In genomic region chr18:70491734-70492348, GRCh38 we compare ENCODE assay signal across 8 cellular contexts.
A peak's percentile ranks its signal among the peaks of the same experiment; 100 is the strongest.
DNase-seq lines count a peak whose midpoint lies in the region; ATAC-seq and TF ChIP-seq lines count a peak whose summit lies in the region.

No MANE protein-coding gene starts in this region.

- peak; percentile 91 for TF ChIP-seq CTCF in RWPE1 (conservative IDR thresholded peaks at IDR 0.05; ENCODE audit: low read depth)
- TF ChIP-seq CTCF in right atrium auricular region (IDR thresholded peaks at IDR 0.05): peak; percentile 59 to 79

- H3K27ac ChIP-seq in RWPE1 (no peak overlapping the region), right atrium auricular region (no peak overlapping the region)

- H3K27ac Mint-ChIP-seq in activated naive CD4-positive, alpha-beta T cell treated with anti-CD3 and anti-CD28 coated beads, Interleukin-2, amount 50 U/mL, for 72 hours: no peak overlapping the region

- H3K27me3 ChIP-seq in right atrium auricular region: no peaks in the 10 kb centered on the region

- POLR2A ChIA-PET in RWPE1 (lab: Yijun Ruan, JAX; ENCODE audit: low non-redundant PET): no interaction called here

- H3K4me3 ChIP-seq in right atrium auricular region: no peak overlapping the region

- CTCF ChIA-PET in RWPE1 (lab: Yijun Ruan, JAX): interaction anchor here (0.6 to 0.8 kb wide), 3 partner anchors 10 to 1611 kb away, joined by 3 to 7 read pairs (median 3); no protein-coding TSS in a partner anchor

- H3K36me3 ChIP-seq in right atrium auricular region: no peaks in the 10 kb centered on the region

- DNase-seq in GM04504 (ENCODE audit: low read depth) (peak; percentile 26), HT-29 (ENCODE audit: low spot score) (peak; percentile 71), RWPE1 (ENCODE audit: low spot score) (peak; percentile 15), right atrium auricular region (ENCODE audit: low spot score) (no peak), smooth muscle cell of the brain vasculature (ENCODE audit: low read depth, low spot score) (peak; percentile 7), cortex of kidney (lab: John Stamatoyannopoulos, UW) (no peak)
- peak in 1 of 2 donors; percentile 60 for DNase-seq in activated naive CD4-positive, alpha-beta T cell treated with anti-CD3 and anti-CD28 coated beads, Interleukin-2, amount 50 U/mL, for 72 hours (ENCODE audit: low spot score in 2 of 2)

- ATAC-seq in GM21447 (IDR thresholded peaks at IDR 0.05; ENCODE audit: unreplicated experiment): peak; percentile 87
- peak; percentile 69 to 70 for ATAC-seq in activated naive CD4-positive, alpha-beta T cell treated with anti-CD3 and anti-CD28 coated beads, Interleukin-2, amount 50 U/mL, for 72 hours

- no peaks in the 10 kb centered on the region for H3K9me3 ChIP-seq in right atrium auricular region

- H3K36me3 Mint-ChIP-seq in activated naive CD4-positive, alpha-beta T cell treated with anti-CD3 and anti-CD28 coated beads, Interleukin-2, amount 50 U/mL, for 72 hours: no peaks in the 10 kb centered on the region

- no peaks in the 10 kb centered on the region for H3K4me1 ChIP-seq in right atrium auricular region

- H3K9me3 Mint-ChIP-seq in activated naive CD4-positive, alpha-beta T cell treated with anti-CD3 and anti-CD28 coated beads, Interleukin-2, amount 50 U/mL, for 72 hours: no peaks in the 10 kb centered on the region

Comparison
In these comparisons a context has a peak if more than half of its experiments do, and no peak if none do; other contexts are left out.
1. DNase-seq: peak in GM04504 (single experiment), HT-29 (single experiment), RWPE1 (single experiment) and smooth muscle cell of the brain vasculature (single experiment); none in right atrium auricular region (single experiment) and cortex of kidney (single experiment).